In genomic region chr16:81544691-81545365, GRCh38 we compare ENCODE assay signal across 12 cellular contexts.
DNase-seq lines count a peak whose midpoint lies in the region; ATAC-seq and TF ChIP-seq lines count a peak whose summit lies in the region.
"Had no signal": no experiment of that assay in that cellular context is flagged by ENCODE, and none has a peak within 500 bp of the region (broad histone marks: within the 10 kb centered on the region; RNA-seq: fewer than 3 reads in every experiment).

No MANE protein-coding gene starts in this region.

- H3K9me3 ChIP-seq in BLaER1 treated with 17β-estradiol and CSF1 and Interleukin-3, amounts not matched to agents 10 nM and 100 nM (replicated peaks in 1 of 11) = no peaks in the 10 kb centered on the region
- H3K9me3 ChIP-seq in lung (ENCODE audit: control insufficient read depth in 2 of 2, insufficient read depth in 1 of 2, low read length in 1 of 2) = no peaks in the 10 kb centered on the region
- H3K9me3 ChIP-seq: transverse colon had no signal

- H3K9ac ChIP-seq in BLaER1 treated with 17β-estradiol and CSF1 and Interleukin-3, amounts not matched to agents 10 nM and 100 nM = peak overlapping the region in 5 of 11 experiments; percentile 12 to 56 (median 20); a peak in 6 of 22 replicates

- H3K4me1 ChIP-seq in BLaER1 treated with 17β-estradiol and CSF1 and Interleukin-3, amounts not matched to agents 10 nM and 100 nM = peaks cover 86 to 100% (median 99%) of the 10 kb centered on the region in 10 experiments
- H3K4me1 ChIP-seq in lung (ENCODE audit: control insufficient read depth in 2 of 2, insufficient read depth in 2 of 2, low read length in 2 of 2) = peaks cover 0 to 42% of the 10 kb centered on the region in 2 donors

- POLR2A ChIA-PET in activated B cell treated with CpG ODN at 0.5 μM for 24 hours (lab: Charles Lee) = no interaction called here

- peaks cover 0 to 28% (median 6%) of the 10 kb centered on the region in 11 experiments; a peak in 9 of 22 replicates for H3K36me3 ChIP-seq in BLaER1 treated with 17β-estradiol and CSF1 and Interleukin-3, amounts not matched to agents 10 nM and 100 nM
- no peaks in the 10 kb centered on the region for H3K36me3 ChIP-seq in lung (ENCODE audit: control insufficient read depth in 2 of 2, insufficient read depth in 2 of 2, low read length in 2 of 2)
- H3K36me3 ChIP-seq: transverse colon had no signal

- no peak overlapping the region for H3K27ac Mint-ChIP-seq in activated B cell treated with CpG ODN at 0.5 μM for 24 hours
- no peak overlapping the region for H3K27ac Mint-ChIP-seq in Calu3 (ENCODE audit: unreplicated experiment)
- H3K27ac Mint-ChIP-seq: mesothelial cell of epicardium had no signal

- TF ChIP-seq POLR2A in erythroblast (IDR thresholded peaks at IDR 0.05; ENCODE audit: low read length) = no peak

- DNase-seq in activated B cell treated with CpG ODN at 0.5 μM for 24 hours (no peak), lung (ENCODE audit: low spot score) (no peak), erythroblast (lab: John Stamatoyannopoulos, UW) (no peak), NCI-H1436 treated with DMSO at 0.1 percent for 48 hours (lab: John Stamatoyannopoulos, UW) (no peak), iPS-NIHi11 (ENCODE audit: low spot score) (no peak), Calu3 (no peak)
- DNase-seq: activated CD4-positive, CD25-positive, alpha-beta regulatory T cell; SHP77 treated with DMSO at 0.1 percent for 48 hours; transverse colon had no signal

- H3K4me3 Mint-ChIP-seq in activated B cell treated with CpG ODN at 0.5 μM for 24 hours (no peak overlapping the region), Calu3 (ENCODE audit: low read depth, unreplicated experiment) (no peak overlapping the region)
- H3K4me3 Mint-ChIP-seq: mesothelial cell of epicardium had no signal

- BruUV-seq in Calu3 (replicated peaks; lab: Mats Ljungman, UMichigan) = no TSS peak

- no peaks in the 10 kb centered on the region for H3K27me3 ChIP-seq in BLaER1 treated with 17β-estradiol and CSF1 and Interleukin-3, amounts not matched to agents 10 nM and 100 nM
- no peaks in the 10 kb centered on the region for H3K27me3 ChIP-seq in lung (ENCODE audit: control insufficient read depth, insufficient read depth)
- H3K27me3 ChIP-seq: transverse colon had no signal

- H3K27me3 Mint-ChIP-seq in activated B cell treated with CpG ODN at 0.5 μM for 24 hours = no peaks in the 10 kb centered on the region
- no peaks in the 10 kb centered on the region for H3K27me3 Mint-ChIP-seq in Calu3 (ENCODE audit: unreplicated experiment)

- H3K36me3 Mint-ChIP-seq in activated B cell treated with CpG ODN at 0.5 μM for 24 hours (ENCODE audit: low read depth) = peaks cover 2% of the 10 kb centered on the region
- peaks cover 5% of the 10 kb centered on the region for H3K36me3 Mint-ChIP-seq in Calu3 (ENCODE audit: insufficient read depth, unreplicated experiment)
- H3K36me3 Mint-ChIP-seq: mesothelial cell of epicardium had no signal

- peaks cover 62% of the 10 kb centered on the region for H3K4me1 Mint-ChIP-seq in activated B cell treated with CpG ODN at 0.5 μM for 24 hours
- H3K4me1 Mint-ChIP-seq in Calu3 (ENCODE audit: low read depth, unreplicated experiment) = peaks cover 69% of the 10 kb centered on the region

- H3K4me2 ChIP-seq in BLaER1 treated with 17β-estradiol and CSF1 and Interleukin-3, amounts not matched to agents 10 nM and 100 nM = peak overlapping the region; percentile 76 to 92 (median 83)

- H4K20me1 ChIP-seq in BLaER1 treated with 17β-estradiol and CSF1 and Interleukin-3, amounts not matched to agents 10 nM and 100 nM = peaks cover 100% of the 10 kb centered on the region in 11 experiments

- peak overlapping the region in 4 of 11 experiments; percentile 4 to 41 (median 19); a peak in 6 of 22 replicates for H3K27ac ChIP-seq in BLaER1 treated with 17β-estradiol and CSF1 and Interleukin-3, amounts not matched to agents 10 nM and 100 nM
- H3K27ac ChIP-seq in lung (ENCODE audit: low read depth in 1 of 2, low read length in 1 of 2) = peak overlapping the region in 1 of 2 donors; percentile 11

- 47 to 56% methylated on average over 13 of the region's 13 CpGs for WGBS in lung, 2 donors

- H3K4me3 ChIP-seq in BLaER1 treated with 17β-estradiol and CSF1 and Interleukin-3, amounts not matched to agents 10 nM and 100 nM = peak overlapping the region in 2 of 10 experiments; percentile 1 to 37; a peak in 1 of 20 replicates
- no peak overlapping the region for H3K4me3 ChIP-seq in lung
- H3K4me3 ChIP-seq: transverse colon had no signal

- CTCF ChIA-PET in activated B cell treated with CpG ODN at 0.5 μM for 24 hours (lab: Charles Lee) (no interaction called here), Calu3 (lab: Charles Lee) (no interaction called here)

- intact Hi-C loops in activated B cell treated with CpG ODN at 0.5 μM for 24 hours (cut with micrococcal nuclease) = no loop called here
- intact Hi-C loops in Calu3 (cut with micrococcal nuclease; ENCODE audit: unreplicated experiment) = no loop called here

- ATAC-seq in HG02938 (IDR thresholded peaks at IDR 0.05; ENCODE audit: unreplicated experiment) (peak; percentile 47), activated B cell treated with CpG ODN at 0.5 μM for 24 hours (ENCODE audit: low read depth) (peak; percentile 40), lung (ENCODE audit: insufficient read depth, low FRiP score) (peak; percentile 37)

- H3K9me3 Mint-ChIP-seq in activated B cell treated with CpG ODN at 0.5 μM for 24 hours = no peaks in the 10 kb centered on the region
- no peaks in the 10 kb centered on the region for H3K9me3 Mint-ChIP-seq in Calu3 (ENCODE audit: low read depth, unreplicated experiment)
- H3K9me3 Mint-ChIP-seq: mesothelial cell of epicardium had no signal

- TF ChIP-seq CTCF in activated B cell treated with CpG ODN at 0.5 μM for 24 hours (IDR thresholded peaks at IDR 0.05) = no peak
- no peak for TF ChIP-seq CTCF in lung (IDR thresholded peaks at IDR 0.05; ENCODE audit: control extremely low read depth, extremely low read depth)
- TF ChIP-seq CTCF in Calu3 (IDR thresholded peaks at IDR 0.05; ENCODE audit: unreplicated experiment) = no peak
